In the genomic region with DNA sequence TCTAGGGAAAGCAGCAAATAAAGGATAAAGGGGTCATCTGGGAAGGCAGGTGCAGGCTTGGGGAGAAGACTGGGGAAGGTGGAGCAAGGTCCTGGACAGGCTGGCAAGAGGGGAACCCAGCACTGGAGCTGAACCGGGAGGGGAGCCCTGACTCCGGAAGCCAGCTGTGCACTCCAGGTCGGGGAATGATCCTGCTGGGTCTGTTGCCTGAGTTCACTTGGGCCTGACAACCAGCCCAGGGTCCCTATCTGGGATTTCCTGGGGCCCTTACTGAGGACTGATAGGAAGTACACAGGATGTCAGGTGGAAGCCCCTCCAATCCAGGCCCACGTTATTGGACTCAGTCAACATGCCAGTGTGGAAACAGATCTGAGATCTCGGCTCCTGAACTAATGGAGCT, we compare ENCODE assay signal across 24 cellular contexts. TPM values are rescaled to one million over a fixed set of nuclear protein-coding genes. Genes with fewer than 3 reads are reported as not detected.
DNase-seq lines count a peak whose midpoint lies in the region; ATAC-seq, FAIRE-seq and TF ChIP-seq lines count a peak whose summit lies in the region.
"Had no signal": no experiment of that assay in that cellular context is flagged by ENCODE, and none has a peak within 500 bp of the region (broad histone marks: within the 10 kb centered on the region; RNA-seq: fewer than 3 reads in every experiment).

No MANE protein-coding gene starts in this region.

- dilution Hi-C loops in IMR-90 (cut with HindIII; ENCODE audit: low sequenced_read_pairs, unreplicated experiment): no loop called here

- peak overlapping the region; percentile 66 to 74; a peak in 2 of 4 replicates for H4K8ac ChIP-seq in IMR-90 (ENCODE audit: low read depth in 2 of 2, low read length in 2 of 2)

- H2BK5ac ChIP-seq in IMR-90 (ENCODE audit: low read depth, low read length, poor library complexity, severe bottlenecking): peak overlapping the region; percentile 58

- H3K18ac ChIP-seq in IMR-90 (ENCODE audit: low read depth, low read length): no peak overlapping the region

- no TSS peak for BruUV-seq in IMR-90 (replicated peaks; lab: Mats Ljungman, UMichigan)

- no peak overlapping the region for H4K5ac ChIP-seq in IMR-90 (ENCODE audit: low read depth, low read length)

- no peak overlapping the region; the same call in 1 of the 2 replicates for H2BK20ac ChIP-seq in IMR-90 (ENCODE audit: low read depth, low read length)

- TF ChIP-seq CTCF in activated CD8-positive, alpha-beta T cell treated with anti-CD3 and anti-CD28 coated beads for 36 hours (IDR thresholded peaks at IDR 0.05): no peak
- TF ChIP-seq CTCF in IMR-90 (conservative IDR thresholded peaks at IDR 0.05; ENCODE audit: low read depth, low read length): no peak
- no peak for TF ChIP-seq CTCF in kidney (IDR thresholded peaks at IDR 0.05; ENCODE audit: borderline replicate concordance, extremely low read depth, insufficient read depth)
- TF ChIP-seq CTCF in vagina (IDR thresholded peaks at IDR 0.05): no peak

- 90% methylated on average over 2 of the region's 5 CpGs; no CpG with 5 or more reads in 1 of the 2 experiments for WGBS in IMR-90 (ENCODE audit: extremely low coverage in 2 of 2, insufficient read length in 1 of 2), 2 experiments
- WGBS in aorta, 2 donors: 88 to 90% methylated on average over 5 of the region's 5 CpGs

- peak overlapping the region; percentile 66; the same call in 1 of the 2 replicates for H4K91ac ChIP-seq in IMR-90 (ENCODE audit: insufficient read depth, low read depth, low read length)

- H3K27ac Mint-ChIP-seq in activated CD8-positive, alpha-beta T cell treated with anti-CD3 and anti-CD28 coated beads for 36 hours: peak overlapping the region; percentile 42
- H3K27ac Mint-ChIP-seq in activated CD8-positive, alpha-beta T cell treated with anti-CD3 and anti-CD28 coated beads, Interleukin-2, amount 10 ng/mL, durations not matched to agents 7 days and 5 days: no peak overlapping the region

- peaks cover 0 to 4% of the 10 kb centered on the region in 2 experiments; a peak in 1 of 4 replicates for H3K79me1 ChIP-seq in IMR-90 (ENCODE audit: low read depth in 1 of 2, low read length in 2 of 2)

- H3K27ac ChIP-seq in IMR-90 (ENCODE audit: insufficient read depth, low read length) (no peak overlapping the region), kidney (ENCODE audit: low read depth in 2 of 2, low read length in 2 of 2) (no peak overlapping the region), aorta (ENCODE audit: low read depth in 1 of 2, low read length in 2 of 2) (no peak overlapping the region), vagina (no peak overlapping the region)
- H3K27ac ChIP-seq: colonic mucosa, upper lobe of left lung had no signal

- no peaks in the 10 kb centered on the region for H4K20me1 ChIP-seq in IMR-90 (ENCODE audit: insufficient read depth, low read length)

- H3K4me1 ChIP-seq in IMR-90 (ENCODE audit: control insufficient read depth, insufficient read depth, low read length) (peaks cover 16% of the 10 kb centered on the region), kidney (ENCODE audit: control insufficient read depth in 1 of 2, insufficient read depth in 1 of 2, low read depth in 1 of 2, low read length in 2 of 2) (peaks cover 10 to 16% of the 10 kb centered on the region in 2 donors), aorta (ENCODE audit: control insufficient read depth in 1 of 2, insufficient read depth in 2 of 2, low read length in 2 of 2) (no peaks in the 10 kb centered on the region), vagina (peaks cover 21% of the 10 kb centered on the region)
- H3K4me1 ChIP-seq: colonic mucosa had no signal

- H3K14ac ChIP-seq in IMR-90 (replicated peaks; ENCODE audit: low read depth, low read length): peak overlapping the region; percentile 91; the same call in 1 of the 2 replicates

- H2BK120ac ChIP-seq in IMR-90 (ENCODE audit: low read depth, low read length): peak overlapping the region; percentile 87

- H3K4ac ChIP-seq in IMR-90 (ENCODE audit: low read depth, low read length): peak overlapping the region; percentile 73

- no peak overlapping the region for H3K4me3 Mint-ChIP-seq in activated CD8-positive, alpha-beta T cell treated with anti-CD3 and anti-CD28 coated beads for 36 hours
- no peak overlapping the region for H3K4me3 Mint-ChIP-seq in activated CD8-positive, alpha-beta T cell treated with anti-CD3 and anti-CD28 coated beads, Interleukin-2, amount 10 ng/mL, durations not matched to agents 7 days and 5 days
- H3K4me3 Mint-ChIP-seq: brain; CD4-positive, alpha-beta T cell; endodermal cell had no signal

- ATAC-seq in activated CD8-positive, alpha-beta T cell treated with anti-CD3 and anti-CD28 coated beads for 36 hours: no peak
- no peak for ATAC-seq in activated CD8-positive, alpha-beta T cell treated with anti-CD3 and anti-CD28 coated beads, Interleukin-2, amount 10 ng/mL, durations not matched to agents 7 days and 5 days
- no peak for ATAC-seq in IMR-90 (ENCODE audit: low read depth)
- peak; percentile 30 for ATAC-seq in aorta (ENCODE audit: low FRiP score)
- no peak for ATAC-seq in HG03135 (IDR thresholded peaks at IDR 0.05; ENCODE audit: unreplicated experiment)

- POLR2A ChIA-PET in activated CD8-positive, alpha-beta T cell treated with anti-CD3 and anti-CD28 coated beads for 36 hours (lab: Charles Lee): no interaction called here
- POLR2A ChIA-PET in activated CD8-positive, alpha-beta T cell treated with anti-CD3 and anti-CD28 coated beads, Interleukin-2, amount 10 ng/mL, durations not matched to agents 7 days and 5 days (lab: Charles Lee): interaction anchor here (1.5 kb wide), 1 partner anchor 27 kb away, joined by 5 read pairs; no protein-coding TSS in a partner anchor
- POLR2A ChIA-PET in IMR-90 (lab: Charles Lee; ENCODE audit: unreplicated experiment): no interaction called here

- intact Hi-C loops in activated CD8-positive, alpha-beta T cell treated with anti-CD3 and anti-CD28 coated beads for 36 hours (cut with micrococcal nuclease): no loop called here
- intact Hi-C loops in IMR-90 (cut with micrococcal nuclease) (no loop called here), kidney (cut with DNase I) (no loop called here), aorta (cut with DNase I) (no loop called here), vagina (cut with DNase I) (no loop called here)

- no peak overlapping the region for H3K23ac ChIP-seq in IMR-90 (ENCODE audit: low read depth, low read length)

- peak overlapping the region; percentile 51 for H2AK9ac ChIP-seq in IMR-90 (replicated peaks; ENCODE audit: low read depth, low read length, poor library complexity)

- CTCF ChIA-PET in activated CD8-positive, alpha-beta T cell treated with anti-CD3 and anti-CD28 coated beads for 36 hours (lab: Charles Lee): no interaction called here
- CTCF ChIA-PET in activated CD8-positive, alpha-beta T cell treated with anti-CD3 and anti-CD28 coated beads, Interleukin-2, amount 10 ng/mL, durations not matched to agents 7 days and 5 days (lab: Charles Lee): interaction anchor here (1.4 kb wide), 1 partner anchor 11 kb away, joined by 4 read pairs; no protein-coding TSS in a partner anchor
- CTCF ChIA-PET in IMR-90 (lab: Yijun Ruan, JAX): no interaction called here

- 0 out of 2 replicates have a peak overlapping the region, but pooled peaks have one; percentile 55 for H2AK5ac ChIP-seq in IMR-90 (ENCODE audit: low read depth, low read length)

- no peak overlapping the region for H3K56ac ChIP-seq in IMR-90 (ENCODE audit: extremely low read depth, insufficient read depth, low read length)

- no peak for TF ChIP-seq RAD21 in IMR-90 (IDR thresholded peaks at IDR 0.05; ENCODE audit: low read length)

- H3K9ac ChIP-seq in IMR-90 (ENCODE audit: low read depth, low read length) (no peak overlapping the region), kidney (ENCODE audit: low read length in 2 of 2) (no peak overlapping the region)

- H3K4me3 ChIP-seq in IMR-90 (ENCODE audit: insufficient read depth, low read depth, low read length) (no peak overlapping the region), kidney (ENCODE audit: low read length in 2 of 2) (no peak overlapping the region), aorta (ENCODE audit: low read length in 2 of 2) (no peak overlapping the region), vagina (no peak overlapping the region)
- H3K4me3 ChIP-seq: colonic mucosa, GM12878, Peyer's patch, skin epidermis, upper lobe of left lung had no signal

- H3K4me1 Mint-ChIP-seq in activated CD8-positive, alpha-beta T cell treated with anti-CD3 and anti-CD28 coated beads for 36 hours (ENCODE audit: low read depth): peaks cover 15% of the 10 kb centered on the region
- H3K4me1 Mint-ChIP-seq in activated CD8-positive, alpha-beta T cell treated with anti-CD3 and anti-CD28 coated beads, Interleukin-2, amount 10 ng/mL, durations not matched to agents 7 days and 5 days (ENCODE audit: low read depth): peaks cover 18% of the 10 kb centered on the region

- H3K27me3 Mint-ChIP-seq in activated CD8-positive, alpha-beta T cell treated with anti-CD3 and anti-CD28 coated beads for 36 hours: no peaks in the 10 kb centered on the region
- no peaks in the 10 kb centered on the region for H3K27me3 Mint-ChIP-seq in activated CD8-positive, alpha-beta T cell treated with anti-CD3 and anti-CD28 coated beads, Interleukin-2, amount 10 ng/mL, durations not matched to agents 7 days and 5 days (ENCODE audit: low read depth)
- H3K27me3 Mint-ChIP-seq: activated B cell treated with CpG ODN at 0.5 μM for 24 hours; activated naive CD8-positive, alpha-beta T cell treated with anti-CD3 and anti-CD28 coated beads, Interleukin-2, amount 10 ng/mL, durations not matched to agents 7 days and 5 days; brain; CD4-positive, alpha-beta T cell; naive thymus-derived CD8-positive, alpha-beta T cell; progenitor cell of endocrine pancreas had no signal

- H3K9me3 ChIP-seq in IMR-90 (ENCODE audit: control insufficient read depth, insufficient read depth, low read length) (no peaks in the 10 kb centered on the region), kidney (ENCODE audit: control insufficient read depth in 1 of 2, low read length in 2 of 2) (no peaks in the 10 kb centered on the region), aorta (ENCODE audit: control insufficient read depth, low read length) (no peaks in the 10 kb centered on the region), vagina (no peaks in the 10 kb centered on the region)
- H3K9me3 ChIP-seq: colonic mucosa, Peyer's patch, upper lobe of left lung had no signal

- H3K9me1 ChIP-seq in IMR-90 (ENCODE audit: insufficient read depth, low read length): peaks cover 13% of the 10 kb centered on the region; the same call in 1 of the 2 replicates

- TF ChIP-seq POLR2A in IMR-90 (IDR thresholded peaks at IDR 0.05; ENCODE audit: low read depth, low read length): no peak
- TF ChIP-seq POLR2A in vagina (IDR thresholded peaks at IDR 0.05): no peak

- in situ Hi-C loops in IMR-90 (cut with MboI; ENCODE audit: low sequenced_read_pairs): no loop called here

- H3K36me3 ChIP-seq in IMR-90 (ENCODE audit: control insufficient read depth, insufficient read depth, low read length): peaks cover 17% of the 10 kb centered on the region
- peaks cover 4 to 6% of the 10 kb centered on the region in 2 donors for H3K36me3 ChIP-seq in kidney (ENCODE audit: control insufficient read depth in 1 of 2, insufficient read depth in 2 of 2, low read length in 2 of 2)
- peaks cover 2 to 3% of the 10 kb centered on the region in 2 donors for H3K36me3 ChIP-seq in aorta (ENCODE audit: control insufficient read depth in 1 of 2, insufficient read depth in 2 of 2, low read length in 1 of 2)
- no peaks in the 10 kb centered on the region for H3K36me3 ChIP-seq in vagina
- H3K36me3 ChIP-seq: colonic mucosa had no signal

- no peak for FAIRE-seq in kidney (lab: Jason Lieb, UNC)
- FAIRE-seq: A204.1, H1 had no signal

- H2AFZ ChIP-seq in IMR-90 (replicated peaks; ENCODE audit: low read length, poor library complexity): no peak overlapping the region

- peaks cover 6% of the 10 kb centered on the region for H3K36me3 Mint-ChIP-seq in activated CD8-positive, alpha-beta T cell treated with anti-CD3 and anti-CD28 coated beads for 36 hours (ENCODE audit: low read depth)
- peaks cover 7% of the 10 kb centered on the region for H3K36me3 Mint-ChIP-seq in activated CD8-positive, alpha-beta T cell treated with anti-CD3 and anti-CD28 coated beads, Interleukin-2, amount 10 ng/mL, durations not matched to agents 7 days and 5 days (ENCODE audit: low read depth)

- H3K4me2 ChIP-seq in IMR-90 (ENCODE audit: low read depth, low read length): no peak overlapping the region

- no peaks in the 10 kb centered on the region for H3K27me3 ChIP-seq in IMR-90 (ENCODE audit: control insufficient read depth, insufficient read depth, low read length)
- H3K27me3 ChIP-seq in aorta (ENCODE audit: control insufficient read depth in 1 of 2, insufficient read depth in 2 of 2, low read length in 1 of 2): no peaks in the 10 kb centered on the region
- no peaks in the 10 kb centered on the region for H3K27me3 ChIP-seq in vagina
- H3K27me3 ChIP-seq: colonic mucosa, Peyer's patch, upper lobe of left lung had no signal

- H3K9me3 Mint-ChIP-seq in activated CD8-positive, alpha-beta T cell treated with anti-CD3 and anti-CD28 coated beads for 36 hours: no peaks in the 10 kb centered on the region
- H3K9me3 Mint-ChIP-seq in activated CD8-positive, alpha-beta T cell treated with anti-CD3 and anti-CD28 coated beads, Interleukin-2, amount 10 ng/mL, durations not matched to agents 7 days and 5 days (ENCODE audit: insufficient read depth): no peaks in the 10 kb centered on the region
- H3K9me3 Mint-ChIP-seq: activated B cell treated with CpG ODN at 0.5 μM for 24 hours; activated naive CD8-positive, alpha-beta T cell treated with anti-CD3 and anti-CD28 coated beads, Interleukin-2, amount 10 ng/mL, durations not matched to agents 7 days and 5 days; brain; CD4-positive, alpha-beta T cell; endodermal cell; naive thymus-derived CD8-positive, alpha-beta T cell had no signal

- peak overlapping the region; percentile 0; the same call in 1 of the 3 replicates for H2BK15ac ChIP-seq in IMR-90 (ENCODE audit: low read depth, low read length)

- no peak for DNase-seq in activated CD8-positive, alpha-beta T cell treated with anti-CD3 and anti-CD28 coated beads for 36 hours
- DNase-seq in activated CD8-positive, alpha-beta T cell treated with anti-CD3 and anti-CD28 coated beads, Interleukin-2, amount 10 ng/mL, durations not matched to agents 7 days and 5 days: no peak
- DNase-seq in IMR-90 (no peak), kidney (peak; percentile 58), aorta (no peak), vagina (ENCODE audit: extremely low spot score in 2 of 2) (no peak), glomerular visceral epithelial cell (ENCODE audit: extremely low spot score) (no peak)
- DNase-seq: activated B cell treated with CpG ODN at 0.5 μM for 24 hours; activated naive CD8-positive, alpha-beta T cell treated with anti-CD3 and anti-CD28 coated beads, Interleukin-2, amount 10 ng/mL, durations not matched to agents 7 days and 5 days; colonic mucosa; endodermal cell; mesendoderm; NCI-H1092 treated with DMSO at 0.1 percent for 48 hours; upper lobe of left lung had no signal

RNA-seq across cellular contexts. Expression of gene PITPNM3, which starts 19.7 kb away (rescaled TPM):
- under 1 TPM; 0.87 to 0.92 TPM for total RNA-seq in activated CD8-positive, alpha-beta T cell treated with anti-CD3 and anti-CD28 coated beads for 36 hours
- under 1 TPM; 0.68 to 0.71 TPM for total RNA-seq in activated CD8-positive, alpha-beta T cell treated with anti-CD3 and anti-CD28 coated beads, Interleukin-2, amount 10 ng/mL, durations not matched to agents 7 days and 5 days
- total RNA-seq in IMR-90 (2012; rRNA removed): 0.54 and 0.56 TPM in 2 replicates
- polyA plus RNA-seq in IMR-90 (2012; rRNA removed): 1.7 and 2.0 TPM in 2 replicates
- polyA plus RNA-seq in IMR-90 (2012; cell fraction: cytosol; rRNA removed): 0.64 and 1.1 TPM in 2 replicates
- 2.9 and 5.2 TPM in 2 replicates for polyA plus RNA-seq in IMR-90 (2012; cell fraction: nucleus; rRNA removed; ENCODE audit: low replicate concordance)
- 9.1 TPM for total RNA-seq in kidney
- 1.8 TPM for polyA plus RNA-seq in kidney (ENCODE audit: insufficient read depth, low read depth, low replicate concordance)
- total RNA-seq in aorta: 1 to 10 TPM; 1.8 to 3.6 TPM
- polyA plus RNA-seq in aorta: under 1 TPM; 0.38 to 0.67 TPM
- 8.6 TPM for total RNA-seq in vagina
- polyA plus RNA-seq: naive thymus-derived CD8-positive, alpha-beta T cell had no signal
